ENCODE assay signal across 8 cellular contexts in the genomic region with DNA sequence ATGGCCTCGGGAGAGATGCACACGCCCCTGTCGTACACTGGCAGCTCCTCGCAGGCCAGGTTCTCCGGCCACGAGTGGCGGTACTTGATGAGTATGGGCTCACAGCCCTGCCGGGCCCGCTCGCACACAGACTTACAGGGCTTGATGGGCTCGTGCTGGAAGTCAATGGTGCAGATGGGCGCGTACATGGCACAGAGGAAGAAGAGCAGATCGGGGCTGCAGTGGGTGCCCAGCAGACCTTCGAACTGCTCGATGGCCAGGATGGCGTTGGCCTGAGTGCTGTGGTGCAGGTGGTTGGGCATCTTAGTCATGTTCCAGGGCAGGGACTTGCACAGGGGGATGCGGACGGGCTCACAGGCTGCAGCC. TPM values are rescaled to one million over a fixed set of nuclear protein-coding genes. Genes with fewer than 3 reads are reported as not detected.
DNase-seq lines count a peak whose midpoint lies in the region; ATAC-seq and TF ChIP-seq lines count a peak whose summit lies in the region.

No MANE protein-coding gene starts in this region.

- H3K14ac ChIP-seq in mesenchymal stem cell (ENCODE audit: low read length in 2 of 2): peak overlapping the region in 1 of 2 experiments; percentile 94

- H2AFZ ChIP-seq in mesenchymal stem cell (ENCODE audit: low read depth, low read length): peak overlapping the region; percentile 74

- H3K9me3 ChIP-seq in mesenchymal stem cell (ENCODE audit: control insufficient read depth, low read length): no peaks in the 10 kb centered on the region

- no peaks in the 10 kb centered on the region for H3K9me3 Mint-ChIP-seq in activated naive CD4-positive, alpha-beta T cell treated with anti-CD3 and anti-CD28 coated beads, Interleukin-2, amount 10 ng/mL, durations not matched to agents 7 days and 5 days
- no peaks in the 10 kb centered on the region for H3K9me3 Mint-ChIP-seq in chondrocyte (ENCODE audit: low read depth)

- peak overlapping the region; percentile 99 for H3K4me2 ChIP-seq in mesenchymal stem cell (ENCODE audit: low read length, poor library complexity, severe bottlenecking)

- no peaks in the 10 kb centered on the region for H3K36me3 ChIP-seq in mesenchymal stem cell (ENCODE audit: control insufficient read depth in 1 of 2, insufficient read depth in 2 of 2, low read depth in 1 of 2, low read length in 2 of 2)
- no peaks in the 10 kb centered on the region for H3K36me3 ChIP-seq in urinary bladder (ENCODE audit: insufficient read depth)

- H3K27me3 Mint-ChIP-seq in activated naive CD4-positive, alpha-beta T cell treated with anti-CD3 and anti-CD28 coated beads, Interleukin-2, amount 10 ng/mL, durations not matched to agents 7 days and 5 days: peaks cover 65% of the 10 kb centered on the region
- no peaks in the 10 kb centered on the region for H3K27me3 Mint-ChIP-seq in chondrocyte (ENCODE audit: low read depth)

- peak overlapping the region; percentile 38 for H3K4me3 Mint-ChIP-seq in activated naive CD4-positive, alpha-beta T cell treated with anti-CD3 and anti-CD28 coated beads, Interleukin-2, amount 10 ng/mL, durations not matched to agents 7 days and 5 days
- peak overlapping the region; percentile 80 for H3K4me3 Mint-ChIP-seq in chondrocyte (ENCODE audit: unreplicated experiment)

- peak overlapping the region in 1 of 2 experiments; percentile 99 for H3K23ac ChIP-seq in mesenchymal stem cell (ENCODE audit: low read length in 2 of 2)

- no peaks in the 10 kb centered on the region for H3K36me3 Mint-ChIP-seq in activated naive CD4-positive, alpha-beta T cell treated with anti-CD3 and anti-CD28 coated beads, Interleukin-2, amount 10 ng/mL, durations not matched to agents 7 days and 5 days
- H3K36me3 Mint-ChIP-seq in chondrocyte (ENCODE audit: low read depth): no peaks in the 10 kb centered on the region

- no peak overlapping the region for H2BK15ac ChIP-seq in mesenchymal stem cell (ENCODE audit: low read depth, poor library complexity, severe bottlenecking)

- no peak for TF ChIP-seq CTCF in chondrocyte (IDR thresholded peaks at IDR 0.05)

- H4K8ac ChIP-seq in mesenchymal stem cell (ENCODE audit: low read length): no peak overlapping the region

- H3K18ac ChIP-seq in mesenchymal stem cell (ENCODE audit: low read depth in 1 of 2, low read length in 2 of 2): peak overlapping the region; percentile 52 to 94

- peaks cover 18% of the 10 kb centered on the region for H3K4me1 Mint-ChIP-seq in activated naive CD4-positive, alpha-beta T cell treated with anti-CD3 and anti-CD28 coated beads, Interleukin-2, amount 10 ng/mL, durations not matched to agents 7 days and 5 days
- peaks cover 59% of the 10 kb centered on the region for H3K4me1 Mint-ChIP-seq in chondrocyte (ENCODE audit: low read depth)

- no peak for ATAC-seq in HG02623 (IDR thresholded peaks at IDR 0.05; ENCODE audit: unreplicated experiment)

- H3K4me3 ChIP-seq in mesenchymal stem cell (ENCODE audit: insufficient read depth in 1 of 2, low read depth in 1 of 2, low read length in 2 of 2) (peak overlapping the region; percentile 38 to 88), urinary bladder (ENCODE audit: low read depth, low read length) (peak overlapping the region; percentile 41)

- peak overlapping the region in 1 of 2 experiments; percentile 90 for H2BK12ac ChIP-seq in mesenchymal stem cell (ENCODE audit: low read length in 2 of 2)

- H3K79me1 ChIP-seq in mesenchymal stem cell (replicated peaks; ENCODE audit: low read length, poor library complexity, severe bottlenecking): no peaks in the 10 kb centered on the region

- no peak overlapping the region for H2AK5ac ChIP-seq in mesenchymal stem cell (ENCODE audit: low read length, severe bottlenecking)

- no peak overlapping the region for H3K27ac Mint-ChIP-seq in activated naive CD4-positive, alpha-beta T cell treated with anti-CD3 and anti-CD28 coated beads, Interleukin-2, amount 10 ng/mL, durations not matched to agents 7 days and 5 days
- H3K27ac Mint-ChIP-seq in chondrocyte (ENCODE audit: unreplicated experiment): no peak overlapping the region

- peaks cover 0 to 11% of the 10 kb centered on the region in 2 experiments for H3K27me3 ChIP-seq in mesenchymal stem cell (ENCODE audit: control insufficient read depth in 1 of 2, insufficient read depth in 1 of 2, low read length in 2 of 2)

- 7% methylated on average over 19 of the region's 19 CpGs for WGBS in mesenchymal stem cell
- 17% methylated on average over 19 of the region's 19 CpGs for WGBS in urinary bladder

- no peak overlapping the region for H2BK120ac ChIP-seq in mesenchymal stem cell (ENCODE audit: low read depth, low read length)

- H3K4me1 ChIP-seq in mesenchymal stem cell (ENCODE audit: control insufficient read depth, insufficient read depth, low read depth, low read length) (peaks cover 13% of the 10 kb centered on the region), urinary bladder (ENCODE audit: insufficient read depth) (no peaks in the 10 kb centered on the region)

- H4K91ac ChIP-seq in mesenchymal stem cell (ENCODE audit: low read length): no peak overlapping the region

- no peak for DNase-seq in activated naive CD4-positive, alpha-beta T cell treated with anti-CD3 and anti-CD28 coated beads, Interleukin-2, amount 10 ng/mL, durations not matched to agents 7 days and 5 days
- no peak for DNase-seq in activated naive CD4-positive, alpha-beta T cell treated with anti-CD3 and anti-CD28 coated beads, Interleukin-2, amount 50 U/mL, for 16 hours
- DNase-seq in chondrocyte (ENCODE audit: low spot score) (peak; percentile 79), mesenchymal stem cell (peak; percentile 48), OCI-M2 (lab: John Stamatoyannopoulos, UW; ENCODE audit: unreplicated experiment) (no peak), GOT3 (lab: John Stamatoyannopoulos, UW) (no peak)

- peak overlapping the region; percentile 24 for H3K9ac ChIP-seq in mesenchymal stem cell (ENCODE audit: low read length)

- H3K4ac ChIP-seq in mesenchymal stem cell (ENCODE audit: low read depth in 1 of 2, low read length in 2 of 2): peak overlapping the region; percentile 22 to 42

- no peak overlapping the region for H2BK5ac ChIP-seq in mesenchymal stem cell (ENCODE audit: low read depth, low read length, poor library complexity, severe bottlenecking)

- H3K27ac ChIP-seq in mesenchymal stem cell (ENCODE audit: low read length, poor library complexity, severe bottlenecking): no peak overlapping the region
- H3K27ac ChIP-seq in urinary bladder (ENCODE audit: low read depth): no peak overlapping the region

- CTCF ChIA-PET in activated naive CD4-positive, alpha-beta T cell treated with anti-CD3 and anti-CD28 coated beads, Interleukin-2, amount 10 ng/mL, durations not matched to agents 7 days and 5 days (lab: Charles Lee): no interaction called here

RNA-seq across cellular contexts. Expression of a gene that starts 0.4 kb away (rescaled TPM):
- total RNA-seq in chondrocyte: 13.8 to 31.6 TPM (median 15.0 TPM) in 3 replicates
- polyA plus RNA-seq in mesenchymal stem cell (2013, experiment 1 of 2): 54.6 TPM
- polyA plus RNA-seq in mesenchymal stem cell (2013, experiment 2 of 2): 55.5 TPM
- 3.7 TPM for total RNA-seq in urinary bladder
- polyA plus RNA-seq in urinary bladder: 6.3 TPM

Comparison
In these comparisons a context has a peak if more than half of its experiments do, and no peak if none do; other contexts are left out.
1. DNase-seq: peak in chondrocyte (single experiment) and mesenchymal stem cell (single experiment); none in activated naive CD4-positive, alpha-beta T cell treated with anti-CD3 and anti-CD28 coated beads, Interleukin-2, amount 10 ng/mL, durations not matched to agents 7 days and 5 days (single experiment), activated naive CD4-positive, alpha-beta T cell treated with anti-CD3 and anti-CD28 coated beads, Interleukin-2, amount 50 U/mL, for 16 hours (single experiment), OCI-M2 (single experiment) and GOT3 (single experiment).